Comparison of ENCODE assay signal across 21 cellular contexts in the genomic region with DNA sequence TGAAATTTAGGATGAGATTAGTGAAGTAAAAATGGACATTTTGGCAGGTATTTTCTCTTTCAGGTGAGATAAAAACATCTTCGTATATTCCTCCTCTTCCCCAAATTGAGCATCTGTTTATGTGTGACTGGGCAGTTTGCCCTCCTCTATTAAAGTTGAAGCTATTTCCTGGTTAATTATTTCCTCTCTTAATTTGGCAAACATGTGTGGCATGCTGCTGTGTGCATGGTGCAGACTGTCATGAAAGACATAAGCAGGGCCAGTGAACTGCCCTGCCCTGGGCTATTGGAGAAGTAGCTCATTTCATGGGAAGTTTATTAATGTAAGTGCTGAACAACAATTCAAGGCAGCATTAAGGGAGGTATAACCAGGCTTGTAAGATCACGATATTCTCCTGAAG. TPM values are rescaled to one million over a fixed set of nuclear protein-coding genes. Genes with fewer than 3 reads are reported as not detected.
DNase-seq lines count a peak whose midpoint lies in the region; FAIRE-seq and TF ChIP-seq lines count a peak whose summit lies in the region.
"Had no signal": no experiment of that assay in that cellular context is flagged by ENCODE, and none has a peak within 500 bp of the region (broad histone marks: within the 10 kb centered on the region; RNA-seq: fewer than 3 reads in every experiment).

No MANE protein-coding gene starts in this region.

- no peak for TF ChIP-seq POLR2A in H54 (IDR thresholded peaks at IDR 0.05; ENCODE audit: low read depth, low read length)

- H3K4me2 ChIP-seq in Karpas-422 (ENCODE audit: low read depth, low read length, poor library complexity, severe bottlenecking) (no peak overlapping the region), mammary epithelial cell (ENCODE audit: insufficient read depth, low read depth, low read length) (no peak overlapping the region)

- H3K36me3 Mint-ChIP-seq in nephron progenitor cell (ENCODE audit: low read depth) = no peaks in the 10 kb centered on the region
- H3K36me3 Mint-ChIP-seq: CD4-positive, alpha-beta memory T cell had no signal

- H3K4me3 ChIP-seq in Karpas-422 (ENCODE audit: low read length) (no peak overlapping the region), mammary epithelial cell (replicated peaks in 1 of 3; ENCODE audit: insufficient read depth in 1 of 3, low read depth in 2 of 3, low read length in 3 of 3) (no peak overlapping the region), dorsolateral prefrontal cortex (no peak overlapping the region)
- H3K4me3 ChIP-seq: SK-N-MC had no signal

- no peak overlapping the region for H2AFZ ChIP-seq in Karpas-422 (ENCODE audit: low read length)
- no peak overlapping the region for H2AFZ ChIP-seq in mammary epithelial cell (ENCODE audit: low read depth, low read length)

- no peak for TF ChIP-seq CTCF in nephron progenitor cell (IDR thresholded peaks at IDR 0.05)
- TF ChIP-seq CTCF in mammary epithelial cell (conservative IDR thresholded peaks at IDR 0.05 in 1 of 2, IDR thresholded peaks at IDR 0.05 in 1 of 2; ENCODE audit: extremely low read depth in 1 of 2, insufficient read depth in 1 of 2, low read depth in 1 of 2, low read length in 2 of 2) = no peak
- TF ChIP-seq CTCF in dorsolateral prefrontal cortex (IDR thresholded peaks at IDR 0.05 in 54 of 56, conservative IDR thresholded peaks at IDR 0.05 in 2 of 56; ENCODE audit: low read depth in 1 of 56, partially characterized antibody in 56 of 56) = no peak

- H3K9ac ChIP-seq in Karpas-422 (ENCODE audit: low read length) (no peak overlapping the region), mammary epithelial cell (ENCODE audit: insufficient read depth, low read length) (no peak overlapping the region)

- DNase-seq in DMS 273 (lab: John Stamatoyannopoulos, UW; ENCODE audit: unreplicated experiment) (peak; percentile 68), DMS 273 treated with DMSO at 0.1 percent for 48 hours (lab: John Stamatoyannopoulos, UW) (no peak), Karpas-422 (peak; percentile 33), NCI-H748 treated with DMSO at 0.1 percent for 48 hours (lab: John Stamatoyannopoulos, UW) (peak; percentile 10), nephron progenitor cell (no peak), H54 (ENCODE audit: insufficient read length, low spot score) (no peak), mammary epithelial cell (no peak), dorsolateral prefrontal cortex (no peak)
- DNase-seq: 8988T; BE2C; CD4-positive, alpha-beta memory T cell; KBM-7; NCI-H1048; NCI-H2029 treated with DMSO at 0.1 percent for 48 hours; NCI-H510A treated with DMSO at 0.1 percent for 48 hours; Right ventricle myocardium superior had no signal

- peaks cover 16% of the 10 kb centered on the region for H3K27me3 Mint-ChIP-seq in nephron progenitor cell (ENCODE audit: low read depth, poor library complexity)

- H3K27me3 ChIP-seq in Karpas-422 (ENCODE audit: low read length) = no peaks in the 10 kb centered on the region
- no peaks in the 10 kb centered on the region for H3K27me3 ChIP-seq in mammary epithelial cell (ENCODE audit: insufficient read depth, low read length)
- H3K27me3 ChIP-seq in dorsolateral prefrontal cortex = peaks cover 0 to 11% (median 0%) of the 10 kb centered on the region in 45 donors

- CTCF ChIA-PET in mammary epithelial cell (lab: Charles Lee; ENCODE audit: low non-redundant PET) = no interaction called here

- intact Hi-C loops in mammary epithelial cell (cut with micrococcal nuclease) (no loop called here), dorsolateral prefrontal cortex (cut with DNase I) (no loop called here)

- dilution Hi-C loops in mammary epithelial cell (cut with HindIII; ENCODE audit: low sequenced_read_pairs) = no loop called here

- H3K27ac Mint-ChIP-seq in nephron progenitor cell = peak overlapping the region; percentile 87
- H3K27ac Mint-ChIP-seq: CD4-positive, alpha-beta memory T cell had no signal

- in situ Hi-C loops in mammary epithelial cell (cut with MboI; ENCODE audit: low sequenced_read_pairs in 2 of 2) = no loop called here

- H3K9me3 ChIP-seq in Karpas-422 (ENCODE audit: low read length) (no peaks in the 10 kb centered on the region), mammary epithelial cell (replicated peaks; ENCODE audit: insufficient read depth, low read length) (no peaks in the 10 kb centered on the region)
- H3K9me3 ChIP-seq: BE2C had no signal

- H3K79me2 ChIP-seq in Karpas-422 (ENCODE audit: low read length) (no peaks in the 10 kb centered on the region), mammary epithelial cell (ENCODE audit: insufficient read depth, low read length) (no peaks in the 10 kb centered on the region)

- H4K20me1 ChIP-seq in Karpas-422 (ENCODE audit: insufficient read depth, low read depth, low read length) (no peaks in the 10 kb centered on the region), mammary epithelial cell (ENCODE audit: insufficient read depth, low read length) (no peaks in the 10 kb centered on the region)

- no peak for FAIRE-seq in H54 (lab: Jason Lieb, UNC)
- FAIRE-seq: D721Med, H1, RCC 7860 had no signal

- no peak overlapping the region for H3K27ac ChIP-seq in Karpas-422 (ENCODE audit: low read length)
- no peak overlapping the region for H3K27ac ChIP-seq in mammary epithelial cell (ENCODE audit: insufficient read depth, low read depth, low read length)
- H3K27ac ChIP-seq in dorsolateral prefrontal cortex = no peak overlapping the region
- H3K27ac ChIP-seq: SK-N-MC had no signal

- H3K4me1 ChIP-seq in Karpas-422 (ENCODE audit: low read length) = no peaks in the 10 kb centered on the region
- no peaks in the 10 kb centered on the region for H3K4me1 ChIP-seq in mammary epithelial cell (ENCODE audit: insufficient read depth, low read length)
- H3K4me1 ChIP-seq: BE2C had no signal

- H3K9me2 ChIP-seq in Karpas-422 (replicated peaks; ENCODE audit: insufficient read depth, low read length) = no peaks in the 10 kb centered on the region

- peaks cover 5% of the 10 kb centered on the region for H3K4me1 Mint-ChIP-seq in nephron progenitor cell
- H3K4me1 Mint-ChIP-seq: CD4-positive, alpha-beta memory T cell had no signal

- peaks cover 12% of the 10 kb centered on the region for H3K9me3 Mint-ChIP-seq in nephron progenitor cell

- no peak overlapping the region for H3K4me3 Mint-ChIP-seq in nephron progenitor cell
- H3K4me3 Mint-ChIP-seq: CD4-positive, alpha-beta memory T cell had no signal

- 5% methylated on average over 2 of the region's 2 CpGs for WGBS in mammary epithelial cell (ENCODE audit: low coverage, missing lambda C conversion rate)

- no TSS peak for BruUV-seq in mammary epithelial cell (replicated peaks; lab: Mats Ljungman, UMichigan)

- H3K36me3 ChIP-seq in Karpas-422 (ENCODE audit: insufficient read depth, low read length) = no peaks in the 10 kb centered on the region
- H3K36me3 ChIP-seq in mammary epithelial cell (ENCODE audit: insufficient read depth, low read length) = no peaks in the 10 kb centered on the region
- H3K36me3 ChIP-seq: BE2C had no signal

RNA-seq across cellular contexts. Expression of a gene that starts 52.6 kb away (rescaled TPM):
- not detected in 2 replicates for total RNA-seq in Karpas-422 (2014; rRNA removed; shearing (Covaris generic); ENCODE audit: low replicate concordance)
- total RNA-seq in mammary epithelial cell = not detected
- polyA plus RNA-seq in mammary epithelial cell = not detected
- not detected for polyA minus RNA-seq in mammary epithelial cell
- total RNA-seq in dorsolateral prefrontal cortex = under 1 TPM in 1 of 120 experiments, not detected in 119; 0.19 TPM
- total RNA-seq: CD4-positive, alpha-beta memory T cell; H1; MCF 10A; Right ventricle myocardium superior had no signal
- polyA plus RNA-seq: CD4-positive, alpha-beta memory T cell; H1 had no signal

Comparison
In these comparisons a context has a peak if more than half of its experiments do, and no peak if none do; other contexts are left out.
1. DNase-seq: peak in DMS 273 (single experiment), Karpas-422 (single experiment) and NCI-H748 treated with DMSO at 0.1 percent for 48 hours (single experiment); none in DMS 273 treated with DMSO at 0.1 percent for 48 hours (single experiment), nephron progenitor cell (single experiment), H54 (single experiment), mammary epithelial cell (single experiment) and dorsolateral prefrontal cortex (0 of 10).